1 cellular context compared by ENCODE assay signal in genomic region chr19:34844254-34844653, GRCh38.
TF ChIP-seq lines count a peak whose summit lies in the region.

No MANE protein-coding gene starts in this region.

TF ChIP-seq in HepG2, 621 proteins besides CTCF, POLR2A, EP300 and RAD21 (continued from another document):
- no peak for TF ChIP-seq ATF4 (CRISPR knock-in tag; IDR thresholded peaks at IDR 0.05)
